In genomic region chr11:60951909-60952741, GRCh38 we compare ENCODE assay signal across 8 cellular contexts. TPM values are rescaled to one million over a fixed set of nuclear protein-coding genes. Genes with fewer than 3 reads are reported as not detected.
DNase-seq lines count a peak whose midpoint lies in the region; ATAC-seq and TF ChIP-seq lines count a peak whose summit lies in the region.

Gene SLC15A3 (minus strand): TSS chr11:60952176. CDS start chr11:60951551, 625 bp downstream.

- TF ChIP-seq RAD21 in liver (IDR thresholded peaks at IDR 0.05) = peak in 1 of 2 donors; percentile 8

- H3K4me1 ChIP-seq in liver (ENCODE audit: control insufficient read depth in 4 of 4, insufficient read depth in 4 of 4, low read length in 3 of 4) = peaks cover 5 to 23% (median 14%) of the 10 kb centered on the region in 4 donors

- peak within 1 kb of the TSS; percentile 83 to 87 for H3K4me3 Mint-ChIP-seq in stimulated activated naive CD8-positive, alpha-beta T cell treated with anti-CD3 and anti-CD28 coated beads, Interleukin-15, amount 100 ng/mL, for 72 hours

- 13% methylated on average over 22 of the region's 22 CpGs for WGBS in liver

- peak within 1 kb of the TSS; percentile 77 to 96 for H3K27ac ChIP-seq in liver (ENCODE audit: low read depth in 1 of 2, low read length in 2 of 2)

- TF ChIP-seq CTCF in choroid plexus epithelial cell (conservative IDR thresholded peaks at IDR 0.05; ENCODE audit: low read depth, low read length) (no peak), liver (IDR thresholded peaks at IDR 0.05; ENCODE audit: low read depth, low read length, missing input control) (no peak)

- peaks cover 34% of the 10 kb centered on the region for H3K4me1 Mint-ChIP-seq in stimulated activated naive CD8-positive, alpha-beta T cell treated with anti-CD3 and anti-CD28 coated beads, Interleukin-15, amount 100 ng/mL, for 72 hours

- peaks cover 8% of the 10 kb centered on the region for H3K27me3 Mint-ChIP-seq in stimulated activated naive CD8-positive, alpha-beta T cell treated with anti-CD3 and anti-CD28 coated beads, Interleukin-15, amount 100 ng/mL, for 72 hours

- peak; percentile 46 for ATAC-seq in HG02970 (IDR thresholded peaks at IDR 0.05; ENCODE audit: low FRiP score, unreplicated experiment)
- peak; percentile 84 for ATAC-seq in stimulated activated naive CD8-positive, alpha-beta T cell treated with anti-CD3 and anti-CD28 coated beads, Interleukin-15, amount 100 ng/mL, for 72 hours

- peaks cover 0 to 3% (median 0%) of the 10 kb centered on the region in 4 donors for H3K36me3 ChIP-seq in liver (ENCODE audit: control insufficient read depth in 4 of 4, insufficient read depth in 3 of 4, low read depth in 1 of 4, low read length in 3 of 4)

- TF ChIP-seq POLR2A in Raji (IDR thresholded peaks at IDR 0.05; ENCODE audit: insufficient read depth, low read depth, low read length) = peak; percentile 33; the same call in 1 of the 2 replicates

- H3K9me3 ChIP-seq in liver (ENCODE audit: control insufficient read depth in 4 of 4, low read length in 3 of 4) = no peaks in the 10 kb centered on the region

- peak; percentile 63 for DNase-seq in activated effector memory CD4-positive, alpha-beta T cell treated with anti-CD3 and anti-CD28 coated beads, Interleukin-2, amount 50 U/mL, for 16 hours
- no peak for DNase-seq in activated effector memory CD4-positive, alpha-beta T cell treated with Interleukin-2 at 50 U/mL for 16 hours
- DNase-seq in choroid plexus epithelial cell (ENCODE audit: low read depth) (peak; percentile 50), NCI-H2171 (lab: John Stamatoyannopoulos, UW) (no peak)
- peak; percentile 39 to 51 for DNase-seq in stimulated activated naive CD8-positive, alpha-beta T cell treated with anti-CD3 and anti-CD28 coated beads, Interleukin-15, amount 100 ng/mL, for 72 hours

- H3K27ac Mint-ChIP-seq in stimulated activated naive CD8-positive, alpha-beta T cell treated with anti-CD3 and anti-CD28 coated beads, Interleukin-15, amount 100 ng/mL, for 72 hours = peak within 1 kb of the TSS; percentile 81 to 96

- H3K9ac ChIP-seq in liver (ENCODE audit: low read depth in 1 of 2, low read length in 2 of 2) = peak within 1 kb of the TSS; percentile 61 to 73

- H3K4me3 ChIP-seq in choroid plexus epithelial cell (ENCODE audit: low read depth, low read length) (peak within 1 kb of the TSS; percentile 57), liver (ENCODE audit: low read depth in 1 of 3, low read length in 3 of 3) (peak within 1 kb of the TSS; percentile 37 to 88 (median 46))

- H3K27me3 ChIP-seq in liver (ENCODE audit: control insufficient read depth in 4 of 4, insufficient read depth in 4 of 4, low read length in 3 of 4) = no peaks in the 10 kb centered on the region

- H3K9me3 Mint-ChIP-seq in stimulated activated naive CD8-positive, alpha-beta T cell treated with anti-CD3 and anti-CD28 coated beads, Interleukin-15, amount 100 ng/mL, for 72 hours = no peaks in the 10 kb centered on the region

TF ChIP-seq in liver, 16 proteins besides CTCF, POLR2A, EP300 and RAD21:
- peak; percentile 25 for TF ChIP-seq YY1 (IDR thresholded peaks at IDR 0.05)
- TF ChIP-seq, protein P1, sequence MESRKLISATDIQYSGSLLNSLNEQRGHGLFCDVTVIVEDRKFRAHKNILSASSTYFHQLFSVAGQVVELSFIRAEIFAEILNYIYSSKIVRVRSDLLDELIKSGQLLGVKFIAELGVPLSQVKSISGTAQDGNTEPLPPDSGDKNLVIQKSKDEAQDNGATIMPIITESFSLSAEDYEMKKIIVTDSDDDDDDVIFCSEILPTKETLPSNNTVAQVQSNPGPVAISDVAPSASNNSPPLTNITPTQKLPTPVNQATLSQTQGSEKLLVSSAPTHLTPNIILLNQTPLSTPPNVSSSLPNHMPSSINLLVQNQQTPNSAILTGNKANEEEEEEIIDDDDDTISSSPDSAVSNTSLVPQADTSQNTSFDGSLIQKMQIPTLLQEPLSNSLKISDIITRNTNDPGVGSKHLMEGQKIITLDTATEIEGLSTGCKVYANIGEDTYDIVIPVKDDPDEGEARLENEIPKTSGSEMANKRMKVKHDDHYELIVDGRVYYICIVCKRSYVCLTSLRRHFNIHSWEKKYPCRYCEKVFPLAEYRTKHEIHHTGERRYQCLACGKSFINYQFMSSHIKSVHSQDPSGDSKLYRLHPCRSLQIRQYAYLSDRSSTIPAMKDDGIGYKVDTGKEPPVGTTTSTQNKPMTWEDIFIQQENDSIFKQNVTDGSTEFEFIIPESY (IDR thresholded peaks at IDR 0.05) = no peak

RNA-seq across cellular contexts. Expression of gene SLC15A3, which starts in this region (rescaled TPM):
- total RNA-seq in liver = 10 to 100 TPM in 1 of 2 donors, 1 to 10 TPM in 1; 9.0 to 20.9 TPM
- 10 to 100 TPM; 13.1 to 19.6 TPM for polyA plus RNA-seq in liver

Comparison
In these comparisons a context has a peak if more than half of its experiments do, and no peak if none do; other contexts are left out.
1. DNase-seq: peak in activated effector memory CD4-positive, alpha-beta T cell treated with anti-CD3 and anti-CD28 coated beads, Interleukin-2, amount 50 U/mL, for 16 hours (single experiment), choroid plexus epithelial cell (single experiment) and stimulated activated naive CD8-positive, alpha-beta T cell treated with anti-CD3 and anti-CD28 coated beads, Interleukin-15, amount 100 ng/mL, for 72 hours (2 of 2); none in activated effector memory CD4-positive, alpha-beta T cell treated with Interleukin-2 at 50 U/mL for 16 hours (single experiment) and NCI-H2171 (single experiment).